9 cellular contexts compared by ENCODE assay signal in genomic region chr1:2393471-2393877, GRCh38. TPM values are rescaled to one million over a fixed set of nuclear protein-coding genes. Genes with fewer than 3 reads are reported as not detected.
DNase-seq lines count a peak whose midpoint lies in the region; TF ChIP-seq lines count a peak whose summit lies in the region.
"Had no signal": no experiment of that assay in that cellular context is flagged by ENCODE, and none has a peak within 500 bp of the region (broad histone marks: within the 10 kb centered on the region; RNA-seq: fewer than 3 reads in every experiment).

No MANE protein-coding gene starts in this region.

- no peak overlapping the region for H2AFZ ChIP-seq in Loucy (ENCODE audit: low read length)

- H3K36me3 Mint-ChIP-seq in Caco-2 (ENCODE audit: insufficient read depth, unreplicated experiment) = peaks cover 41% of the 10 kb centered on the region
- peaks cover 2% of the 10 kb centered on the region for H3K36me3 Mint-ChIP-seq in neural crest cell (ENCODE audit: low read depth)

- H3K4me2 ChIP-seq in Loucy (ENCODE audit: low read depth, low read length, poor library complexity, severe bottlenecking) = peak overlapping the region; percentile 90

- H3K4me1 Mint-ChIP-seq in Caco-2 (ENCODE audit: low read depth, unreplicated experiment) (peaks cover 10% of the 10 kb centered on the region), neural crest cell (peaks cover 18% of the 10 kb centered on the region)

- H3K9me3 Mint-ChIP-seq in Caco-2 (ENCODE audit: unreplicated experiment) (no peaks in the 10 kb centered on the region), neural crest cell (no peaks in the 10 kb centered on the region)

- TF ChIP-seq CTCF in Caco-2 (IDR thresholded peaks at IDR 0.05; ENCODE audit: insufficient read depth in 1 of 2, low read depth in 1 of 2, low read length in 1 of 2, severe bottlenecking in 1 of 2, unreplicated experiment in 1 of 2) = no peak
- no peak for TF ChIP-seq CTCF in Loucy (conservative IDR thresholded peaks at IDR 0.05; ENCODE audit: low read length)
- no peak for TF ChIP-seq CTCF in choroid plexus epithelial cell (conservative IDR thresholded peaks at IDR 0.05; ENCODE audit: low read depth, low read length)
- no peak for TF ChIP-seq CTCF in neural crest cell (conservative IDR thresholded peaks at IDR 0.05)

- no peak overlapping the region for H3K4me3 ChIP-seq in Caco-2 (ENCODE audit: low read depth, low read length)
- peak overlapping the region; percentile 88 for H3K4me3 ChIP-seq in Loucy (ENCODE audit: low read length, poor library complexity, severe bottlenecking)
- H3K4me3 ChIP-seq in choroid plexus epithelial cell (ENCODE audit: low read depth, low read length) = peak overlapping the region; percentile 2

- H3K27ac Mint-ChIP-seq in Caco-2 (ENCODE audit: unreplicated experiment) (peak overlapping the region; percentile 79), neural crest cell (ENCODE audit: unreplicated experiment) (no peak overlapping the region)

- H3F3A ChIP-seq in Loucy (ENCODE audit: low read depth) = no peaks in the 10 kb centered on the region

- POLR2A ChIA-PET in Caco-2 (lab: Charles Lee) = no interaction called here

- peak overlapping the region; percentile 88 for H3K9ac ChIP-seq in Loucy (ENCODE audit: low read depth, low read length, poor library complexity, severe bottlenecking)

- BruUV-seq in Caco-2 (replicated peaks; lab: Mats Ljungman, UMichigan) = no TSS peak

- peaks cover 24% of the 10 kb centered on the region for H4K20me1 ChIP-seq in Loucy (ENCODE audit: insufficient read depth, low read length, poor library complexity, severe bottlenecking)

- H3K27me3 ChIP-seq in Caco-2 (replicated peaks; ENCODE audit: control insufficient read depth, insufficient read depth, low read length) = no peaks in the 10 kb centered on the region
- H3K27me3 ChIP-seq in Loucy (ENCODE audit: insufficient read depth, low read length, poor library complexity, severe bottlenecking) = no peaks in the 10 kb centered on the region

- CTCF ChIA-PET in Caco-2 (lab: Charles Lee) = no interaction called here

- H3K9me3 ChIP-seq in Caco-2 = no peaks in the 10 kb centered on the region
- H3K9me3 ChIP-seq in Loucy (ENCODE audit: insufficient read depth, low read depth, low read length) = no peaks in the 10 kb centered on the region

- H3K79me2 ChIP-seq in Loucy (ENCODE audit: insufficient read depth, low read length) = peaks cover 56% of the 10 kb centered on the region

- H3K4me1 ChIP-seq in Caco-2 (peaks cover 11% of the 10 kb centered on the region; the same call in 1 of the 2 replicates), Loucy (ENCODE audit: insufficient read depth, low read length, poor library complexity, severe bottlenecking) (peaks cover 25% of the 10 kb centered on the region)

- H3K36me3 ChIP-seq in Caco-2 (ENCODE audit: control insufficient read depth, insufficient read depth, low read length) = no peaks in the 10 kb centered on the region; the same call in 1 of the 2 replicates
- peaks cover 19% of the 10 kb centered on the region; the same call in 1 of the 2 replicates for H3K36me3 ChIP-seq in Loucy (ENCODE audit: insufficient read depth, low read length)

- no peaks in the 10 kb centered on the region for H3K9me2 ChIP-seq in Loucy (replicated peaks; ENCODE audit: low read depth, low read length)

- peak overlapping the region; percentile 77 for H3K4me3 Mint-ChIP-seq in Caco-2 (ENCODE audit: unreplicated experiment)
- peak overlapping the region; percentile 92 for H3K4me3 Mint-ChIP-seq in neural crest cell

- H3K27me3 Mint-ChIP-seq in Caco-2 (ENCODE audit: insufficient read depth, unreplicated experiment) (no peaks in the 10 kb centered on the region), neural crest cell (ENCODE audit: low read depth) (no peaks in the 10 kb centered on the region)

- no peak for DNase-seq in Caco-2
- no peak for DNase-seq in choroid plexus epithelial cell (ENCODE audit: low read depth)
- no peak for DNase-seq in neural crest cell (ENCODE audit: low read depth, low spot score)
- DNase-seq in germinal center (ENCODE audit: low spot score) = no peak
- DNase-seq in stimulated activated naive CD4-positive, alpha-beta T cell treated with Interleukin-2 at 50 U/mL for 16 hours (lab: John Stamatoyannopoulos, UW) = no peak
- DNase-seq in mesenteric fat pad (ENCODE audit: low spot score) = no peak
- no peak for DNase-seq in cardiac septum (ENCODE audit: low spot score)
- DNase-seq: activated CD4-positive, alpha-beta T cell treated with anti-CD3 and anti-CD28 coated beads for 4 hours had no signal

- intact Hi-C loops in Caco-2 (cut with micrococcal nuclease; ENCODE audit: unreplicated experiment) (no loop called here), cardiac septum (cut with DNase I) (no loop called here)

RNA-seq across cellular contexts. Expression of gene RER1, which starts 1.8 kb away (rescaled TPM):
- 136 and 141 TPM in 2 replicates for total RNA-seq in Caco-2 (2022)
- 108 and 111 TPM in 2 replicates for total RNA-seq in neural crest cell
- total RNA-seq in mesenteric fat pad = 157 TPM
- 81.9 TPM for total RNA-seq in cardiac septum

RNA-seq across cellular contexts. Expression of gene MORN1, which starts 2.1 kb away (rescaled TPM):
- 8.6 and 9.1 TPM in 2 replicates for total RNA-seq in Caco-2 (2022)
- 23.7 and 24.4 TPM in 2 replicates for total RNA-seq in neural crest cell
- total RNA-seq in mesenteric fat pad = 4.4 TPM
- total RNA-seq in cardiac septum = 3.6 TPM

RNA-seq across cellular contexts. Expression of gene PEX10, which starts 18.9 kb away (rescaled TPM):
- 19.7 and 21.9 TPM in 2 replicates for total RNA-seq in Caco-2 (2022)
- total RNA-seq in neural crest cell = 31.2 and 31.9 TPM in 2 replicates
- total RNA-seq in mesenteric fat pad = 23.9 TPM
- 18.1 TPM for total RNA-seq in cardiac septum
